In the genomic region with DNA sequence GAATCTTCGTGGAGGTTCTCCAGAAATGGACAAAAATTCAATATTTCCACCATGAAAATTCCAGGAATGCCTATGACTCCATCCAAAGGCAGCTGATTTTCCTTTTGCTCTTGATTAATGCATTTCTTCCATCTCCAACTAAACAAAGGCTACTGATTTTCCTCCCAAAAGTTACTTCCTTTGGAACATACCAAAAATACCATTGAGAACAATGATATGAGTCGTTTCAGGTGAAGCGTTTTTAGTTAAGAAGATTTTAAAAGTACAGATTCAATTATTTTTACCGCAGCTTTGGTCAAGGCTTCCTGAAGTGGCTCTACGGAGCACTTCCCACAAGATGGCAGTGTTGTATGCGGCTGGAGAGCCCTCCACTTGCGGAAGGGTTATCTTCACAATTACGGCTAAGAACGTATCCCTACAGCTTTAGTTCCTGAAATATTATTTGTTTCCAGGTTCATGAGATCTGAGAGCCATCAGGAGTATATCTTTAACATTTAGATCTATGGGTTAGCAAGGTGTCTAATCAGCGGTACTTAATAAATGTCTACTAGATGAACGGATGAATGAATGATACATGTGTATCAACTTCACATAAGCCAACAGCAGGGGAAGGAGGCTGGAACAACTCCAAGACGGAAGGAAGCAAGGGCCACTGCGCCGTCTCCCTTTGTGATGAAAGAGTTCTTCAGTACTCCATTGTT, we compare ENCODE assay signal across 8 cellular contexts. TPM values are rescaled to one million over a fixed set of nuclear protein-coding genes. Genes with fewer than 3 reads are reported as not detected.
DNase-seq lines count a peak whose midpoint lies in the region; ATAC-seq and TF ChIP-seq lines count a peak whose summit lies in the region.

No MANE protein-coding gene starts in this region.

- DNase-seq in ELR (ENCODE audit: low read depth) (peak; percentile 73), SK-N-DZ (ENCODE audit: low spot score) (peak; percentile 73), astrocyte of the spinal cord (ENCODE audit: low read depth, low spot score) (peak; percentile 84), hypothalamus (lab: John Stamatoyannopoulos, UW) (peak in 36 of 51 donors; percentile 0 to 67 (median 23)), retinal pigment epithelial cell (ENCODE audit: low read depth) (peak; percentile 27)

- no peak for TF ChIP-seq EP300 in Ishikawa (IDR thresholded peaks at IDR 0.05; ENCODE audit: borderline replicate concordance)

- TF ChIP-seq CTCF in astrocyte of the spinal cord (IDR thresholded peaks at IDR 0.05; ENCODE audit: low read depth, low read length) (peak; percentile 90), retinal pigment epithelial cell (conservative IDR thresholded peaks at IDR 0.05; ENCODE audit: low read depth, low read length) (peak; percentile 93)

- TF ChIP-seq RAD21 in Ishikawa (IDR thresholded peaks at IDR 0.05; ENCODE audit: low read depth), result peak; percentile 84

- in situ Hi-C loops in astrocyte of the spinal cord (cut with HindIII; ENCODE audit: low sequenced_read_pairs), result no loop called here

- H3K4me3 ChIP-seq in astrocyte of the spinal cord (ENCODE audit: low read depth, low read length), result peak overlapping the region; percentile 8
- H3K4me3 ChIP-seq in retinal pigment epithelial cell (ENCODE audit: low read length), result peak overlapping the region; percentile 30

- ATAC-seq in GM21786 (IDR thresholded peaks at IDR 0.05; ENCODE audit: unreplicated experiment) (no peak), HG03196 (IDR thresholded peaks at IDR 0.05; ENCODE audit: unreplicated experiment) (no peak)

TF ChIP-seq in Ishikawa, 13 proteins besides CTCF, POLR2A, EP300 and RAD21:
- TF ChIP-seq, protein P1, sequence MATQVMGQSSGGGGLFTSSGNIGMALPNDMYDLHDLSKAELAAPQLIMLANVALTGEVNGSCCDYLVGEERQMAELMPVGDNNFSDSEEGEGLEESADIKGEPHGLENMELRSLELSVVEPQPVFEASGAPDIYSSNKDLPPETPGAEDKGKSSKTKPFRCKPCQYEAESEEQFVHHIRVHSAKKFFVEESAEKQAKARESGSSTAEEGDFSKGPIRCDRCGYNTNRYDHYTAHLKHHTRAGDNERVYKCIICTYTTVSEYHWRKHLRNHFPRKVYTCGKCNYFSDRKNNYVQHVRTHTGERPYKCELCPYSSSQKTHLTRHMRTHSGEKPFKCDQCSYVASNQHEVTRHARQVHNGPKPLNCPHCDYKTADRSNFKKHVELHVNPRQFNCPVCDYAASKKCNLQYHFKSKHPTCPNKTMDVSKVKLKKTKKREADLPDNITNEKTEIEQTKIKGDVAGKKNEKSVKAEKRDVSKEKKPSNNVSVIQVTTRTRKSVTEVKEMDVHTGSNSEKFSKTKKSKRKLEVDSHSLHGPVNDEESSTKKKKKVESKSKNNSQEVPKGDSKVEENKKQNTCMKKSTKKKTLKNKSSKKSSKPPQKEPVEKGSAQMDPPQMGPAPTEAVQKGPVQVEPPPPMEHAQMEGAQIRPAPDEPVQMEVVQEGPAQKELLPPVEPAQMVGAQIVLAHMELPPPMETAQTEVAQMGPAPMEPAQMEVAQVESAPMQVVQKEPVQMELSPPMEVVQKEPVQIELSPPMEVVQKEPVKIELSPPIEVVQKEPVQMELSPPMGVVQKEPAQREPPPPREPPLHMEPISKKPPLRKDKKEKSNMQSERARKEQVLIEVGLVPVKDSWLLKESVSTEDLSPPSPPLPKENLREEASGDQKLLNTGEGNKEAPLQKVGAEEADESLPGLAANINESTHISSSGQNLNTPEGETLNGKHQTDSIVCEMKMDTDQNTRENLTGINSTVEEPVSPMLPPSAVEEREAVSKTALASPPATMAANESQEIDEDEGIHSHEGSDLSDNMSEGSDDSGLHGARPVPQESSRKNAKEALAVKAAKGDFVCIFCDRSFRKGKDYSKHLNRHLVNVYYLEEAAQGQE (IDR thresholded peaks at IDR 0.05; ENCODE audit: low read depth), result no peak
- TF ChIP-seq CREB1 (IDR thresholded peaks at IDR 0.05; ENCODE audit: low read depth), result no peak
- no peak for TF ChIP-seq NFIC (IDR thresholded peaks at IDR 0.05)
- no peak for TF ChIP-seq EGR1 (IDR thresholded peaks at IDR 0.05)
- TF ChIP-seq TAF1 (IDR thresholded peaks at IDR 0.05; ENCODE audit: low read depth), result no peak
- TF ChIP-seq YY1 (IDR thresholded peaks at IDR 0.05; ENCODE audit: low read depth), result no peak
- no peak for TF ChIP-seq TEAD4 (IDR thresholded peaks at IDR 0.05)
- no peak for TF ChIP-seq CEBPB (IDR thresholded peaks at IDR 0.05)
- TF ChIP-seq FOXM1 (IDR thresholded peaks at IDR 0.05; ENCODE audit: borderline replicate concordance, low read depth), result no peak
- no peak for TF ChIP-seq ZBTB7A (IDR thresholded peaks at IDR 0.05; ENCODE audit: low read depth)
- TF ChIP-seq TCF12 (IDR thresholded peaks at IDR 0.05; ENCODE audit: low read depth), result no peak
- TF ChIP-seq, protein P2, sequence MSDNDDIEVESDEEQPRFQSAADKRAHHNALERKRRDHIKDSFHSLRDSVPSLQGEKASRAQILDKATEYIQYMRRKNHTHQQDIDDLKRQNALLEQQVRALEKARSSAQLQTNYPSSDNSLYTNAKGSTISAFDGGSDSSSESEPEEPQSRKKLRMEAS (IDR thresholded peaks at IDR 0.05), result no peak
- TF ChIP-seq, protein P3, sequence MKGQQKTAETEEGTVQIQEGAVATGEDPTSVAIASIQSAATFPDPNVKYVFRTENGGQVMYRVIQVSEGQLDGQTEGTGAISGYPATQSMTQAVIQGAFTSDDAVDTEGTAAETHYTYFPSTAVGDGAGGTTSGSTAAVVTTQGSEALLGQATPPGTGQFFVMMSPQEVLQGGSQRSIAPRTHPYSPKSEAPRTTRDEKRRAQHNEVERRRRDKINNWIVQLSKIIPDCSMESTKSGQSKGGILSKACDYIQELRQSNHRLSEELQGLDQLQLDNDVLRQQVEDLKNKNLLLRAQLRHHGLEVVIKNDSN (IDR thresholded peaks at IDR 0.05), result no peak

RNA-seq across cellular contexts. Expression of a gene that starts 35.9 kb away (rescaled TPM):
- polyA plus RNA-seq in SK-N-DZ (2014; cell fraction: cytosol; rRNA removed), result 7.9 and 10.4 TPM in 2 replicates
- polyA plus RNA-seq in SK-N-DZ (2014; cell fraction: nucleus; rRNA removed), result 3.3 and 3.5 TPM in 2 replicates

RNA-seq across cellular contexts. Expression of a gene that starts 48.5 kb away (rescaled TPM):
- polyA plus RNA-seq in SK-N-DZ (2014; cell fraction: cytosol; rRNA removed), result 0.05 TPM in 1 of 2 replicates, not detected in the other
- 0.68 TPM in 1 of 2 replicates, not detected in the other for polyA plus RNA-seq in SK-N-DZ (2014; cell fraction: nucleus; rRNA removed)

RNA-seq across cellular contexts. Expression of a gene that starts 48.6 kb away (rescaled TPM):
- not detected in 2 replicates for polyA plus RNA-seq in SK-N-DZ (2014; cell fraction: cytosol; rRNA removed)
- not detected in 2 replicates for polyA plus RNA-seq in SK-N-DZ (2014; cell fraction: nucleus; rRNA removed)

Comparison
In these comparisons a context has a peak if more than half of its experiments do, and no peak if none do; other contexts are left out.
1. DNase-seq: peak in every context shown above with its lines; median percentile 84 in astrocyte of the spinal cord; 73 in ELR; 73 in SK-N-DZ; 27 in retinal pigment epithelial cell; 23 in hypothalamus.